18 cellular contexts compared by ENCODE assay signal in genomic region chr18:21303445-21303844, GRCh38.
DNase-seq lines count a peak whose midpoint lies in the region; FAIRE-seq and TF ChIP-seq lines count a peak whose summit lies in the region.
"Had no signal": no experiment of that assay in that cellular context is flagged by ENCODE, and none has a peak within 500 bp of the region (broad histone marks: within the 10 kb centered on the region; RNA-seq: fewer than 3 reads in every experiment).

No MANE protein-coding gene starts in this region.

- peaks cover 1% of the 10 kb centered on the region for H3K27me3 Mint-ChIP-seq in endothelial cell (ENCODE audit: unreplicated experiment)

- no peaks in the 10 kb centered on the region for H4K20me1 ChIP-seq in smooth muscle cell (ENCODE audit: low read depth)

- FAIRE-seq in D721Med (lab: Jason Lieb, UNC) (peak; percentile 55), GM12891 (lab: Jason Lieb, UNC) (no peak)
- FAIRE-seq: H1, RCC 7860 had no signal

- no peaks in the 10 kb centered on the region for H3K36me3 ChIP-seq in smooth muscle cell (ENCODE audit: low read depth)
- H3K36me3 ChIP-seq: SJCRH30 had no signal

- DNase-seq in D721Med (ENCODE audit: insufficient read length, low spot score) = no peak
- peak; percentile 57 for DNase-seq in LoVo (ENCODE audit: low spot score)
- DNase-seq in endothelial cell (ENCODE audit: low spot score) = no peak
- DNase-seq in smooth muscle cell (lab: John Stamatoyannopoulos, UW; ENCODE audit: unreplicated experiment) = no peak
- DNase-seq in SKM-1 treated with dmso at 0.1 percent for 144 hours (lab: John Stamatoyannopoulos, UW; ENCODE audit: unreplicated experiment) = no peak
- DNase-seq in stimulated activated CD4-positive, alpha-beta T cell treated with anti-CD3 and anti-CD28 coated beads, Interleukin-4, amount 100 ng/mL, for 4 hours = no peak
- no peak for DNase-seq in GM12891 (ENCODE audit: insufficient read length, low spot score)
- DNase-seq: CD4-positive, CD25-positive, alpha-beta regulatory T cell; Karpas-422; NCI-H1417; NCI-H1694 treated with DMSO at 0.1 percent for 48 hours; NCI-H2081 treated with DMSO at 0.1 percent for 48 hours; NCI-H2171 treated with DMSO at 0.1 percent for 48 hours; NCI-H524 treated with DMSO at 0.1 percent for 48 hours; SJCRH30 had no signal

- H3K9me3 ChIP-seq in smooth muscle cell (replicated peaks; ENCODE audit: low read depth) = no peaks in the 10 kb centered on the region
- H3K9me3 ChIP-seq: SJCRH30 had no signal

- H3K79me2 ChIP-seq in smooth muscle cell (ENCODE audit: low read depth) = no peaks in the 10 kb centered on the region

- H2AFZ ChIP-seq in smooth muscle cell (ENCODE audit: low read depth) = no peak overlapping the region

- no peak overlapping the region for H3K4me3 Mint-ChIP-seq in endothelial cell (ENCODE audit: unreplicated experiment)
- H3K4me3 Mint-ChIP-seq: CD4-positive, CD25-positive, alpha-beta regulatory T cell; T-helper 1 cell treated with Interleukin-12 subunit alpha and Interleukin-12 subunit beta and Interleukin-4 antibody, amounts not matched to agents 30 μg/mL and 1 μg/mL, for 36 hours had no signal

- peak overlapping the region; percentile 6 for H3K27ac Mint-ChIP-seq in endothelial cell (ENCODE audit: unreplicated experiment)
- H3K27ac Mint-ChIP-seq: CD4-positive, CD25-positive, alpha-beta regulatory T cell; T-helper 1 cell treated with Interleukin-12 subunit alpha and Interleukin-12 subunit beta and Interleukin-4 antibody, amounts not matched to agents 30 μg/mL and 1 μg/mL, for 36 hours had no signal

- no peak for TF ChIP-seq POLR2A in GM12891 (IDR thresholded peaks at IDR 0.05; ENCODE audit: low read depth, low read length)

- H3F3A ChIP-seq in smooth muscle cell (ENCODE audit: low read depth) = no peaks in the 10 kb centered on the region

- TF ChIP-seq CTCF in D721Med (IDR thresholded peaks at IDR 0.05; ENCODE audit: insufficient read depth, missing control alignments) = no peak
- TF ChIP-seq CTCF in endothelial cell (IDR thresholded peaks at IDR 0.05; ENCODE audit: unreplicated experiment) = no peak
- TF ChIP-seq CTCF in smooth muscle cell (IDR thresholded peaks at IDR 0.05; ENCODE audit: borderline replicate concordance, insufficient read depth, poor library complexity, severe bottlenecking) = no peak

- H3K4me1 ChIP-seq in smooth muscle cell (ENCODE audit: low read depth) = peaks cover 63% of the 10 kb centered on the region
- H3K4me1 ChIP-seq: SJCRH30 had no signal

- H3K27me3 ChIP-seq in smooth muscle cell (ENCODE audit: low read depth) = no peaks in the 10 kb centered on the region
- H3K27me3 ChIP-seq: SJCRH30 had no signal

- WGBS in smooth muscle cell (ENCODE audit: low lambda C conversion rate) = 49% methylated on average over 5 of the region's 5 CpGs

- H3K4me1 Mint-ChIP-seq in endothelial cell (ENCODE audit: unreplicated experiment) = peaks cover 89% of the 10 kb centered on the region
- H3K4me1 Mint-ChIP-seq: CD4-positive, CD25-positive, alpha-beta regulatory T cell had no signal

- no peaks in the 10 kb centered on the region for H3K9me3 Mint-ChIP-seq in endothelial cell (ENCODE audit: unreplicated experiment)
- H3K9me3 Mint-ChIP-seq: T-helper 1 cell treated with Interleukin-12 subunit alpha and Interleukin-12 subunit beta and Interleukin-4 antibody, amounts not matched to agents 30 μg/mL and 1 μg/mL, for 36 hours had no signal

- H3K9ac ChIP-seq in smooth muscle cell (ENCODE audit: low read depth) = no peak overlapping the region

- no peak overlapping the region for H3K4me2 ChIP-seq in smooth muscle cell

- peak overlapping the region; percentile 68 for H3K27ac ChIP-seq in smooth muscle cell (ENCODE audit: low read depth)
- H3K27ac ChIP-seq: SJCRH30 had no signal

- H3K36me3 Mint-ChIP-seq in endothelial cell (ENCODE audit: low read depth, unreplicated experiment) = peaks cover 7% of the 10 kb centered on the region
- H3K36me3 Mint-ChIP-seq: CD4-positive, CD25-positive, alpha-beta regulatory T cell had no signal

- H3K4me3 ChIP-seq in smooth muscle cell = no peak overlapping the region
- H3K4me3 ChIP-seq: SJCRH30 had no signal

TF ChIP-seq in GM12891, 5 proteins besides CTCF, POLR2A, EP300 and RAD21:
- TF ChIP-seq TAF1 (IDR thresholded peaks at IDR 0.05; ENCODE audit: low read depth, low read length) (no peak), SPI1 (IDR thresholded peaks at IDR 0.05; ENCODE audit: low read depth, low read length) (no peak), PAX5 (IDR thresholded peaks at IDR 0.05; ENCODE audit: insufficient read depth, low read length, severe bottlenecking) (no peak), POU2F2 (IDR thresholded peaks at IDR 0.05; ENCODE audit: low read depth, low read length) (no peak), POLR2AphosphoS5 (IDR thresholded peaks at IDR 0.05; ENCODE audit: low read depth, low read length) (no peak)
